12 cellular contexts compared by ENCODE assay signal in the genomic region with DNA sequence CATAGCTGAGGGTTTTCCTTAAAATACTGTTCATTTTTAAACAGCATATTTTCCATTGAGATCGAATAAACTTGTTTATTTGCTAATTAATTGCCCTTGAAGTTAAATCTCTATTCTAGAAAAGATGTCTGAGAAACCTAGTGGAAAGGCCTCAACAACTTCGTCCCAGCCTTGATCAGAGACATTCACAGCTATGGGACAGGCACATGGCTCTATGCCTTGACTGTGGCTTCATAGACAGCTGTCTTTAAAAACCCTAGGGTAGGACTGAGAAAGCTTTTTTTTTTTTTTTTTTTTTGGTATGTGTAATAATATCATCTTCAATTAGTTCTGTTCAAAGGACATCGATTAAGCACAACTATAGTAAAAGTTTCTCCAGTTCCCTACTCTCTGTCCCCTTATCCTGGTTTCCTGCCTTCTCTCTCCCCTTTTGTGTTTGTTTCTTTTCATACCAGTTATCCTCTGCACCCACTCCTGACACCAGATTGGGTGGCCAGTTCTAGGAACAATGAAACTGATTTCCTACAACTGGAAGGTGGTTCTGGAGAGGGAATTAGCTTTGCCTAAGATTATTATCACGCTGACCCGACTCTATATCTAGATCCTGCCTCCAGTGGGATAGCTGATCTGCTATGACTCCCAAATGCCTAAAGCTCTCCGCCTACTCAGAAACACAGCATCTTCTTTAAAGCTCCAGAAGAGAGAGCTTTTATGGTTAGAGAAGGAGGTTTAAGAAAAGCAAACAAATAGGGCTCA. TPM values are rescaled to one million over a fixed set of nuclear protein-coding genes. Genes with fewer than 3 reads are reported as not detected.
A peak's percentile ranks its signal among the peaks of the same experiment; 100 is the strongest.
DNase-seq lines count a peak whose midpoint lies in the region; ATAC-seq, FAIRE-seq and TF ChIP-seq lines count a peak whose summit lies in the region.
"Had no signal": no experiment of that assay in that cellular context is flagged by ENCODE, and none has a peak within 500 bp of the region (broad histone marks: within the 10 kb centered on the region; RNA-seq: fewer than 3 reads in every experiment).

No MANE protein-coding gene starts in this region.

- no TSS peak for BruUV-seq in MCF 10A (replicated peaks; lab: Mats Ljungman, UMichigan)

- H3K4me1 Mint-ChIP-seq in MCF 10A (ENCODE audit: insufficient read depth, unreplicated experiment): peaks cover 4% of the 10 kb centered on the region
- H3K4me1 Mint-ChIP-seq in WTC11: peaks cover 47% of the 10 kb centered on the region
- peaks cover 31% of the 10 kb centered on the region for H3K4me1 Mint-ChIP-seq in activated CD8-positive, alpha-beta memory T cell treated with anti-CD3 and anti-CD28 coated beads, Interleukin-2, amount 10 ng/mL, durations not matched to agents 7 days and 5 days

- CTCF ChIA-PET in MCF 10A (lab: Yijun Ruan, JAX) (interaction anchor here (0.6 to 2.8 kb wide), 4 partner anchors 13 to 166 kb away, joined by 3 to 7 read pairs (median 4); no protein-coding TSS in a partner anchor), WTC11 (lab: Charles Lee) (interaction anchor here (0.6 to 1.3 kb wide), 3 partner anchors 9 to 303 kb away, joined by 3 to 6 read pairs (median 3); no protein-coding TSS in a partner anchor)
- CTCF ChIA-PET in activated CD8-positive, alpha-beta memory T cell treated with anti-CD3 and anti-CD28 coated beads, Interleukin-2, amount 10 ng/mL, durations not matched to agents 7 days and 5 days (lab: Charles Lee): interaction anchor here (0.9 to 1.4 kb wide), 5 partner anchors 22 to 509 kb away, joined by 3 read pairs; partner anchors contain the start of gene CRADD

- H3K36me3 ChIP-seq in breast epithelium (no peaks in the 10 kb centered on the region), lower lobe of right lung (no peaks in the 10 kb centered on the region), thyroid gland (no peaks in the 10 kb centered on the region), pancreas (no peaks in the 10 kb centered on the region)

- H3K4me3 Mint-ChIP-seq in MCF 10A (ENCODE audit: unreplicated experiment): no peak overlapping the region
- 0 out of 2 replicates have a peak overlapping the region, but pooled peaks have one; percentile 22 for H3K4me3 Mint-ChIP-seq in WTC11
- no peak overlapping the region for H3K4me3 Mint-ChIP-seq in activated CD8-positive, alpha-beta memory T cell treated with anti-CD3 and anti-CD28 coated beads, Interleukin-2, amount 10 ng/mL, durations not matched to agents 7 days and 5 days
- H3K4me3 Mint-ChIP-seq: dendritic cell treated with granulocyte-macrophage colony-stimulating factor and Interleukin-4, amounts not matched to agents 40 ng/mL and 50 ng/mL, for 4 days had no signal

- ATAC-seq in WTC11: peak; percentile 19
- ATAC-seq in lower lobe of right lung: no peak
- ATAC-seq in activated CD8-positive, alpha-beta memory T cell treated with anti-CD3 and anti-CD28 coated beads, Interleukin-2, amount 10 ng/mL, durations not matched to agents 7 days and 5 days: no peak
- ATAC-seq in pancreas: no peak
- ATAC-seq: naive thymus-derived CD8-positive, alpha-beta T cell had no signal

- H3K9me3 Mint-ChIP-seq in MCF 10A (ENCODE audit: unreplicated experiment) (no peaks in the 10 kb centered on the region), WTC11 (no peaks in the 10 kb centered on the region)
- no peaks in the 10 kb centered on the region for H3K9me3 Mint-ChIP-seq in activated CD8-positive, alpha-beta memory T cell treated with anti-CD3 and anti-CD28 coated beads, Interleukin-2, amount 10 ng/mL, durations not matched to agents 7 days and 5 days (ENCODE audit: low read depth)
- H3K9me3 Mint-ChIP-seq: dendritic cell treated with granulocyte-macrophage colony-stimulating factor and Interleukin-4, amounts not matched to agents 40 ng/mL and 50 ng/mL, for 4 days had no signal

- no peaks in the 10 kb centered on the region for H3K27me3 Mint-ChIP-seq in MCF 10A (ENCODE audit: insufficient read depth, unreplicated experiment)
- peaks cover 11% of the 10 kb centered on the region for H3K27me3 Mint-ChIP-seq in WTC11 (ENCODE audit: low read depth)
- H3K27me3 Mint-ChIP-seq in activated CD8-positive, alpha-beta memory T cell treated with anti-CD3 and anti-CD28 coated beads, Interleukin-2, amount 10 ng/mL, durations not matched to agents 7 days and 5 days: peaks cover 53% of the 10 kb centered on the region

- H3K9me3 ChIP-seq in breast epithelium: no peaks in the 10 kb centered on the region
- H3K9me3 ChIP-seq in lower lobe of right lung: no peaks in the 10 kb centered on the region
- H3K9me3 ChIP-seq in thyroid gland: no peaks in the 10 kb centered on the region
- no peaks in the 10 kb centered on the region for H3K9me3 ChIP-seq in pancreas

- WGBS in thyroid gland, 2 donors: 76 to 78% methylated on average over 6 of the region's 6 CpGs
- WGBS in pancreas, 2 donors: 79 to 82% methylated on average over 6 of the region's 6 CpGs

- H3K27ac ChIP-seq in breast epithelium: peak overlapping the region; percentile 80 to 82
- H3K27ac ChIP-seq in lower lobe of right lung: peak overlapping the region; percentile 78
- peak overlapping the region; percentile 50 to 85 (median 73) for H3K27ac ChIP-seq in thyroid gland
- peak overlapping the region in 1 of 4 donors; percentile 22 for H3K27ac ChIP-seq in pancreas

- H3K27ac Mint-ChIP-seq in MCF 10A (ENCODE audit: low read depth, unreplicated experiment) (no peak overlapping the region), WTC11 (peak overlapping the region; percentile 78; the same call in 1 of the 2 replicates)
- H3K27ac Mint-ChIP-seq in activated CD8-positive, alpha-beta memory T cell treated with anti-CD3 and anti-CD28 coated beads, Interleukin-2, amount 10 ng/mL, durations not matched to agents 7 days and 5 days: no peak overlapping the region
- H3K27ac Mint-ChIP-seq: naive thymus-derived CD8-positive, alpha-beta T cell had no signal

- POLR2A ChIA-PET in MCF 10A (lab: Yijun Ruan, JAX): interaction anchor here (0.6 to 3.9 kb wide), 11 partner anchors 12 to 507 kb away, joined by 3 to 33 read pairs (median 5); partner anchors contain the start of genes CRADD and SOCS2
- POLR2A ChIA-PET in WTC11 (lab: Charles Lee): interaction anchor here (0.6 kb wide), 2 partner anchors 20 to 114 kb away, joined by 3 to 4 read pairs; no protein-coding TSS in a partner anchor

- H3K36me3 Mint-ChIP-seq in MCF 10A (ENCODE audit: insufficient read depth, unreplicated experiment): no peaks in the 10 kb centered on the region
- H3K36me3 Mint-ChIP-seq in WTC11: no peaks in the 10 kb centered on the region
- H3K36me3 Mint-ChIP-seq in activated CD8-positive, alpha-beta memory T cell treated with anti-CD3 and anti-CD28 coated beads, Interleukin-2, amount 10 ng/mL, durations not matched to agents 7 days and 5 days: no peaks in the 10 kb centered on the region

- FAIRE-seq in pancreas (lab: Jason Lieb, UNC): no peak

- DNase-seq in breast epithelium (ENCODE audit: low spot score in 2 of 2) (no peak), MCF 10A (ENCODE audit: unreplicated experiment) (no peak), WTC11 (ENCODE audit: low spot score) (no peak), lower lobe of right lung (no peak), thyroid gland (no peak), cerebellum (ENCODE audit: low spot score) (no peak), pancreas (no peak)
- DNase-seq in activated CD8-positive, alpha-beta memory T cell treated with anti-CD3 and anti-CD28 coated beads, Interleukin-2, amount 10 ng/mL, durations not matched to agents 7 days and 5 days: no peak
- DNase-seq: naive thymus-derived CD8-positive, alpha-beta T cell; NCI-H510A treated with DMSO at 0.1 percent for 48 hours; SIG-M5 had no signal

- TF ChIP-seq POLR2A in breast epithelium (IDR thresholded peaks at IDR 0.05) (no peak), thyroid gland (IDR thresholded peaks at IDR 0.05) (no peak)

- TF ChIP-seq CTCF in breast epithelium (IDR thresholded peaks at IDR 0.05): no peak
- no peak for TF ChIP-seq CTCF in MCF 10A (IDR thresholded peaks at IDR 0.05; ENCODE audit: unreplicated experiment)
- no peak for TF ChIP-seq CTCF in WTC11 (IDR thresholded peaks at IDR 0.05)
- TF ChIP-seq CTCF in lower lobe of right lung (IDR thresholded peaks at IDR 0.05): no peak
- no peak for TF ChIP-seq CTCF in thyroid gland (IDR thresholded peaks at IDR 0.05)
- no peak for TF ChIP-seq CTCF in pancreas (IDR thresholded peaks at IDR 0.05)

- H3K4me1 ChIP-seq in breast epithelium: no peaks in the 10 kb centered on the region
- H3K4me1 ChIP-seq in lower lobe of right lung: peaks cover 28% of the 10 kb centered on the region
- no peaks in the 10 kb centered on the region for H3K4me1 ChIP-seq in thyroid gland
- H3K4me1 ChIP-seq in pancreas: peaks cover 0 to 6% (median 0%) of the 10 kb centered on the region in 3 donors

- H3K4me3 ChIP-seq in breast epithelium (peak overlapping the region in 1 of 3 donors; percentile 12), lower lobe of right lung (no peak overlapping the region), thyroid gland (replicated peaks in 1 of 3) (no peak overlapping the region), pancreas (no peak overlapping the region)

- H3K27me3 ChIP-seq in breast epithelium (no peaks in the 10 kb centered on the region), lower lobe of right lung (ENCODE audit: low read depth) (no peaks in the 10 kb centered on the region), thyroid gland (no peaks in the 10 kb centered on the region), pancreas (no peaks in the 10 kb centered on the region)

- intact Hi-C loops in breast epithelium (cut with DNase I; ENCODE audit: low total_unique reads) (loop anchor here (5.0 kb wide), 1 partner anchor 799 kb away; no protein-coding TSS in a partner anchor), MCF 10A (cut with micrococcal nuclease) (loop anchor here (5.0 kb wide), 1 partner anchor 84 kb away; the partner anchor contains the start of gene CRADD), lower lobe of right lung (cut with DNase I) (no loop called here), thyroid gland (cut with DNase I) (no loop called here), pancreas (cut with DNase I) (no loop called here)

TF ChIP-seq in WTC11, 78 proteins besides CTCF, POLR2A, EP300 and RAD21:
- TF ChIP-seq JUN (CRISPR knock-in tag; IDR thresholded peaks at IDR 0.05) (no peak), CBFB (CRISPR knock-in tag; IDR thresholded peaks at IDR 0.05; ENCODE audit: low read depth) (no peak), JAZF1 (CRISPR knock-in tag; IDR thresholded peaks at IDR 0.05) (no peak), ZNF671 (CRISPR knock-in tag; IDR thresholded peaks at IDR 0.05) (no peak)

RNA-seq across cellular contexts. Expression of gene SOCS2, which starts 20.3 kb away (rescaled TPM):
- total RNA-seq in breast epithelium (10 to 100 TPM; 29.0 to 59.4 (median 59.0) TPM), MCF 10A (2022) (38.7 and 44.9 TPM in 2 replicates), WTC11 (2021) (31.7 to 44.4 TPM (median 32.9 TPM) in 3 replicates), lower lobe of right lung (20.0 TPM), thyroid gland (10 to 100 TPM; 28.6 to 79.8 (median 66.9) TPM), cerebellum (45.9 TPM), pancreas (1 to 10 TPM; 3.2 to 6.1 (median 5.4) TPM)
- total RNA-seq in activated CD8-positive, alpha-beta memory T cell treated with anti-CD3 and anti-CD28 coated beads, Interleukin-2, amount 10 ng/mL, durations not matched to agents 7 days and 5 days: 10 to 100 TPM; 24.6 to 33.9 TPM
- polyA plus RNA-seq in pancreas: 10 to 100 TPM in 1 of 2 donors, 1 to 10 TPM in 1; 9.0 to 14.8 TPM

Comparison
In these comparisons a context has a peak if more than half of its experiments do, and no peak if none do; other contexts are left out.
1. intact Hi-C loops: an anchor here in breast epithelium (5.0 kb wide) and MCF 10A (5.0 kb wide); none called in lower lobe of right lung, thyroid gland and pancreas.